Comparison of ENCODE assay signal across 18 cellular contexts in genomic region chr5:78754655-78755054, GRCh38.
DNase-seq lines count a peak whose midpoint lies in the region; FAIRE-seq and TF ChIP-seq lines count a peak whose summit lies in the region.
"Had no signal": no experiment of that assay in that cellular context is flagged by ENCODE, and none has a peak within 500 bp of the region (broad histone marks: within the 10 kb centered on the region; RNA-seq: fewer than 3 reads in every experiment).

No MANE protein-coding gene starts in this region.

- no peak overlapping the region for H3K4ac ChIP-seq in H1 (replicated peaks; ENCODE audit: insufficient read length, low read depth, low read length)

- H3K79me2 ChIP-seq in KMS-11 (ENCODE audit: insufficient read depth, low read depth) (no peaks in the 10 kb centered on the region), H1 (ENCODE audit: control insufficient read depth in 1 of 2, insufficient read depth in 2 of 2, low read length in 2 of 2) (no peaks in the 10 kb centered on the region)

- H3K27me3 ChIP-seq in KMS-11 (ENCODE audit: insufficient read depth, low read depth) (no peaks in the 10 kb centered on the region), H1 (replicated peaks in 1 of 4; ENCODE audit: control insufficient read depth in 3 of 4, extremely low read depth in 1 of 4, insufficient read depth in 3 of 4, low read length in 3 of 4) (no peaks in the 10 kb centered on the region)
- H3K27me3 ChIP-seq: BE2C had no signal

- no peak for TF ChIP-seq EP300 in H1 (IDR thresholded peaks at IDR 0.05; ENCODE audit: borderline replicate concordance in 1 of 2, low read depth in 2 of 2, low read length in 2 of 2)

- no peak overlapping the region for H3K4me3 Mint-ChIP-seq in glutamatergic neuron (ENCODE audit: unreplicated experiment)
- H3K4me3 Mint-ChIP-seq: CD4-positive, CD25-positive, alpha-beta regulatory T cell; GM23338; H9 had no signal

- no peak overlapping the region for H3K18ac ChIP-seq in H1 (ENCODE audit: extremely low read depth, low read length)

- peaks cover 60% of the 10 kb centered on the region for H3K4me1 ChIP-seq in KMS-11 (ENCODE audit: low read depth, poor library complexity, severe bottlenecking)
- no peaks in the 10 kb centered on the region for H3K4me1 ChIP-seq in H1 (replicated peaks in 1 of 4; ENCODE audit: control insufficient read depth in 3 of 4, insufficient read depth in 4 of 4, low read length in 3 of 4)

- no peak overlapping the region for H2BK15ac ChIP-seq in H1 (ENCODE audit: low read length)

- FAIRE-seq in GM12891 (lab: Jason Lieb, UNC) (peak; percentile 31), H1 (lab: Jason Lieb, UNC) (no peak)
- FAIRE-seq: D721Med, G401.6, GM12892, GM18507 had no signal

- no peaks in the 10 kb centered on the region for H3K23me2 ChIP-seq in H1 (ENCODE audit: low read depth, low read length)

- no peak overlapping the region for H3K4me3 ChIP-seq in KMS-11 (IDR thresholded peaks at IDR 0.05; ENCODE audit: insufficient read depth, low read depth, low read length)
- H3K4me3 ChIP-seq in H1 (ENCODE audit: extremely low read depth in 1 of 4, insufficient read depth in 2 of 4, low read depth in 3 of 4, low read length in 4 of 4), result no peak overlapping the region
- no peak overlapping the region for H3K4me3 ChIP-seq in fibroblast of villous mesenchyme (ENCODE audit: low read depth, low read length)
- H3K4me3 ChIP-seq: GM23338 had no signal

- H3K4me1 Mint-ChIP-seq in glutamatergic neuron (ENCODE audit: low read depth, unreplicated experiment), result peaks cover 3% of the 10 kb centered on the region
- H3K4me1 Mint-ChIP-seq: CD4-positive, CD25-positive, alpha-beta regulatory T cell; GM23338 had no signal

- H3K23ac ChIP-seq in H1 (ENCODE audit: insufficient read length), result no peak overlapping the region

- H2BK5ac ChIP-seq in H1 (ENCODE audit: low read depth, low read length), result no peak overlapping the region

- H3K27me3 Mint-ChIP-seq in glutamatergic neuron (ENCODE audit: unreplicated experiment), result peaks cover 1% of the 10 kb centered on the region

- H2BK120ac ChIP-seq in H1 (replicated peaks; ENCODE audit: low read depth, low read length), result no peak overlapping the region

- no peak overlapping the region for H3K9ac ChIP-seq in KMS-11
- H3K9ac ChIP-seq in H1 (replicated peaks in 1 of 4; ENCODE audit: extremely low read depth in 1 of 4, low read depth in 3 of 4, low read length in 3 of 4), result no peak overlapping the region

- no peaks in the 10 kb centered on the region for H3K9me3 ChIP-seq in H1 (ENCODE audit: insufficient read depth in 2 of 2, low read depth in 1 of 2, low read length in 1 of 2)
- H3K9me3 ChIP-seq: BE2C, Caco-2 had no signal

- H4K20me1 ChIP-seq in KMS-11 (ENCODE audit: insufficient read depth), result no peaks in the 10 kb centered on the region
- no peaks in the 10 kb centered on the region for H4K20me1 ChIP-seq in H1 (replicated peaks in 1 of 2; ENCODE audit: control insufficient read depth in 1 of 2, insufficient read depth in 2 of 2, low read length in 2 of 2)

- CTCF ChIA-PET in H1 (lab: Charles Lee; ENCODE audit: partially characterized antibody), result interaction anchor here (0.6 kb wide), 1 partner anchor 306 kb away, joined by 3 read pairs; no protein-coding TSS in a partner anchor

- H3K27ac ChIP-seq in KMS-11 (no peak overlapping the region), H1 (ENCODE audit: low read depth, low read length) (no peak overlapping the region)

- H3K9me3 Mint-ChIP-seq in glutamatergic neuron (ENCODE audit: unreplicated experiment), result no peaks in the 10 kb centered on the region
- H3K9me3 Mint-ChIP-seq: CD4-positive, CD25-positive, alpha-beta regulatory T cell; GM23338; H9 had no signal

- peak overlapping the region; percentile 10; the same call in 1 of the 2 replicates for H3K4me2 ChIP-seq in KMS-11
- no peak overlapping the region for H3K4me2 ChIP-seq in H1 (ENCODE audit: insufficient read depth in 1 of 2, low read depth in 2 of 2, low read length in 2 of 2)
- H3K4me2 ChIP-seq: GM23338 had no signal

- no peak overlapping the region for H2AK5ac ChIP-seq in H1 (ENCODE audit: low read depth, low read length)

- DNase-seq in GM12891 (ENCODE audit: insufficient read length, low spot score) (no peak), H1 (ENCODE audit: low read depth in 1 of 2, low spot score in 2 of 2) (no peak), fibroblast of villous mesenchyme (ENCODE audit: low read depth) (peak; percentile 45), islet precursor cell (no peak), NCI-H2227 treated with DMSO at 0.1 percent for 48 hours (lab: John Stamatoyannopoulos, UW) (no peak), glutamatergic neuron (no peak)
- DNase-seq: ACHN; BE2C; C1 segment of cervical spinal cord; Caco-2; CD4-positive, CD25-positive, alpha-beta regulatory T cell; H9 had no signal

- no peak overlapping the region for H3K27ac Mint-ChIP-seq in glutamatergic neuron (ENCODE audit: unreplicated experiment)
- H3K27ac Mint-ChIP-seq: CD4-positive, CD25-positive, alpha-beta regulatory T cell; GM23338; H9 had no signal

- 50% methylated on average over 2 of the region's 2 CpGs; no CpG with 5 or more reads in 1 of the 2 experiments for WGBS in H1 (ENCODE audit: extremely low coverage in 1 of 2, insufficient coverage in 1 of 2, insufficient read length in 1 of 2, insufficient replicate concordance in 2 of 2, low coverage in 1 of 2, low lambda C conversion rate in 2 of 2, missing lambda C conversion rate in 1 of 2), 2 experiments

- TF ChIP-seq RAD21 in H1 (IDR thresholded peaks at IDR 0.05 in 1 of 2, conservative IDR thresholded peaks at IDR 0.05 in 1 of 2; ENCODE audit: low read depth in 2 of 2, low read length in 2 of 2), result no peak

- TF ChIP-seq CTCF in KMS-11 (conservative IDR thresholded peaks at IDR 0.05; ENCODE audit: low read depth, low read length) (no peak), H1 (IDR thresholded peaks at IDR 0.05; ENCODE audit: control extremely low read depth in 1 of 3, insufficient read depth in 1 of 3, low read depth in 1 of 3, low read length in 3 of 3) (no peak), fibroblast of villous mesenchyme (IDR thresholded peaks at IDR 0.05; ENCODE audit: insufficient read depth, low read depth, low read length) (no peak), glutamatergic neuron (IDR thresholded peaks at IDR 0.05; ENCODE audit: partially characterized antibody, unreplicated experiment) (no peak)

- no peak overlapping the region for H2BK20ac ChIP-seq in H1 (ENCODE audit: low read length)

- H3K36me3 ChIP-seq in KMS-11 (ENCODE audit: insufficient read depth) (no peaks in the 10 kb centered on the region), H1 (ENCODE audit: control insufficient read depth in 2 of 4, insufficient read depth in 4 of 4, low read length in 3 of 4) (no peaks in the 10 kb centered on the region)
- H3K36me3 ChIP-seq: BE2C had no signal

- H3K14ac ChIP-seq in H1 (ENCODE audit: insufficient read length), result no peak overlapping the region

- H4K91ac ChIP-seq in H1 (replicated peaks; ENCODE audit: insufficient read length, low read length), result no peak overlapping the region

- TF ChIP-seq POLR2A in GM12891 (IDR thresholded peaks at IDR 0.05; ENCODE audit: low read depth, low read length) (no peak), H1 (IDR thresholded peaks at IDR 0.05; ENCODE audit: control extremely low read depth in 1 of 2, low read depth in 2 of 2, low read length in 2 of 2) (no peak)

- no peak overlapping the region for H2BK12ac ChIP-seq in H1 (ENCODE audit: low read depth, low read length)

- no peak overlapping the region for H4K5ac ChIP-seq in H1 (ENCODE audit: insufficient read length, low read depth, low read length)

- no peak overlapping the region for H3K56ac ChIP-seq in H1 (replicated peaks; ENCODE audit: insufficient read length, low read depth, low read length)

- H3K79me1 ChIP-seq in H1 (ENCODE audit: low read depth, low read length), result no peaks in the 10 kb centered on the region

- H4K8ac ChIP-seq in H1 (ENCODE audit: extremely low read depth, insufficient read depth, low read length), result no peak overlapping the region

- POLR2A ChIA-PET in H1 (lab: Charles Lee; ENCODE audit: partially characterized antibody), result no interaction called here

- H3K36me3 Mint-ChIP-seq in glutamatergic neuron (ENCODE audit: unreplicated experiment), result no peaks in the 10 kb centered on the region
- H3K36me3 Mint-ChIP-seq: CD4-positive, CD25-positive, alpha-beta regulatory T cell had no signal

- H2AFZ ChIP-seq in KMS-11 (ENCODE audit: low read depth) (no peak overlapping the region), H1 (ENCODE audit: low read length) (no peak overlapping the region)
- H2AFZ ChIP-seq: GM23338 had no signal

TF ChIP-seq in GM12891, 5 proteins besides CTCF, POLR2A, EP300 and RAD21:
- no peak for TF ChIP-seq POLR2AphosphoS5 (IDR thresholded peaks at IDR 0.05; ENCODE audit: low read depth, low read length)
- no peak for TF ChIP-seq SPI1 (IDR thresholded peaks at IDR 0.05; ENCODE audit: low read depth, low read length)
- no peak for TF ChIP-seq POU2F2 (IDR thresholded peaks at IDR 0.05; ENCODE audit: low read depth, low read length)
- TF ChIP-seq PAX5 (IDR thresholded peaks at IDR 0.05; ENCODE audit: insufficient read depth, low read length, severe bottlenecking), result no peak
- no peak for TF ChIP-seq TAF1 (IDR thresholded peaks at IDR 0.05; ENCODE audit: low read depth, low read length)

TF ChIP-seq in H1, 55 proteins besides CTCF, POLR2A, EP300 and RAD21:
- TF ChIP-seq KDM5A (IDR thresholded peaks at IDR 0.05; ENCODE audit: low read length), result no peak
- TF ChIP-seq MAFK (IDR thresholded peaks at IDR 0.05; ENCODE audit: low read depth, low read length), result 0 out of 2 replicates have a peak, but pooled peaks have one; percentile 2
